In the genomic region with DNA sequence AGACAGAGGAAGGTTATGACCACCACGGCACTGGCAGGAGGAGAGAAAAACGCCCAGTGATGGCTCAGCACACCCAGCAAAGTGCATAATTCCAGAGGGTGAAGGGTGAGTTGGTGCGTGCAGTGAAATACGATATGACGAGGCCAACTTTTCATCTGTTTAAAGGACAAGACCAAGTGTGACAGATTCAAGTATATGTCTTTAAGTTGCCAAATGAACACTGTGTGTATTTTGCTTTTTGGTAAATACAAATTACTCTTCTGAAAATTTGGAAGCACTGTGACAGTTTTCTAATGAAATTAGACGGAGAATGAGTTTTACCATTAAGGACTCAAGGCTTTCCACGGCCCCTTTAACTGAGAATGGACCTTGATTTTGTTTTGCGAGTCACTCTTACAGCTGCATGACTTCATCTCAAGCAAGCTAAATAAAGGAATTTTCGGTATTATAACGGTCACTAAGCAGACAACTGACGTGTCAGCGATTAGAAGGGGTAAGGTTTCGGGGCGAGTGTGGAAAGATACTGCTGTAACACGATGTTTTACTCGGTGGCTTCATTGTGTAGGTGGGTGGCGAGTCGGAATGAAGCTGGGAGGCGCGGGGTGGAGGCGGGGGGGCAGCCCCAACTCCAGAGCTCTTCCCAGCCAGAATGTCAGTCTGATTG, we compare ENCODE assay signal across 14 cellular contexts. TPM values are rescaled to one million over a fixed set of nuclear protein-coding genes. Genes with fewer than 3 reads are reported as not detected.
A peak's percentile ranks its signal among the peaks of the same experiment; 100 is the strongest.
DNase-seq lines count a peak whose midpoint lies in the region; ATAC-seq and TF ChIP-seq lines count a peak whose summit lies in the region.
"Had no signal": no experiment of that assay in that cellular context is flagged by ENCODE, and none has a peak within 500 bp of the region (broad histone marks: within the 10 kb centered on the region; RNA-seq: fewer than 3 reads in every experiment).

No MANE protein-coding gene starts in this region.

- no peaks in the 10 kb centered on the region for H3K9me3 Mint-ChIP-seq in nephron
- H3K9me3 Mint-ChIP-seq in activated T-cell treated with anti-CD3 and anti-CD28 coated beads, Interleukin-2, amount 50 U/mL, for 72 hours, result no peaks in the 10 kb centered on the region
- H3K9me3 Mint-ChIP-seq: endodermal cell had no signal

- peaks cover 6 to 8% of the 10 kb centered on the region in 2 donors for H3K4me1 ChIP-seq in aorta (ENCODE audit: control insufficient read depth in 1 of 2, insufficient read depth in 2 of 2, low read length in 2 of 2)

- no peaks in the 10 kb centered on the region for H3K36me3 ChIP-seq in aorta (ENCODE audit: control insufficient read depth in 1 of 2, insufficient read depth in 2 of 2, low read length in 1 of 2)

- DNase-seq in Right ventricle myocardium inferior (ENCODE audit: missing footprints), result no peak
- no peak for DNase-seq in left ventricle myocardium superior
- DNase-seq in fibroblast of mammary gland (ENCODE audit: low read depth), result peak; percentile 79
- peak in 1 of 2 donors; percentile 42 for DNase-seq in aorta
- DNase-seq in A172 (ENCODE audit: low spot score), result no peak
- DNase-seq in activated T-cell treated with anti-CD3 and anti-CD28 coated beads, Interleukin-2, amount 50 U/mL, for 72 hours, result no peak
- DNase-seq in activated T-cell treated with anti-CD3 and anti-CD28 coated beads, Interleukin-2, amount 50 U/mL, for 48 hours, result no peak
- DNase-seq: 8988T; activated CD4-positive, CD25-positive, alpha-beta regulatory T cell; activated effector memory CD4-positive, alpha-beta T cell treated with Interleukin-2 at 50 U/mL for 16 hours; endodermal cell; NCI-H2171 had no signal

- H3K4me3 ChIP-seq in fibroblast of mammary gland (ENCODE audit: control insufficient read depth, low read depth, low read length), result peak overlapping the region; percentile 25
- H3K4me3 ChIP-seq in aorta (ENCODE audit: low read length in 2 of 2), result peak overlapping the region in 1 of 2 donors; percentile 50

- no peaks in the 10 kb centered on the region for H3K27me3 Mint-ChIP-seq in nephron (ENCODE audit: low read depth)
- H3K27me3 Mint-ChIP-seq in activated T-cell treated with anti-CD3 and anti-CD28 coated beads, Interleukin-2, amount 50 U/mL, for 72 hours (ENCODE audit: low read depth), result peaks cover 51% of the 10 kb centered on the region

- H3K27me3 ChIP-seq in aorta (ENCODE audit: control insufficient read depth in 1 of 2, insufficient read depth in 2 of 2, low read length in 1 of 2), result no peaks in the 10 kb centered on the region

- peaks cover 56% of the 10 kb centered on the region for H3K36me3 Mint-ChIP-seq in nephron (ENCODE audit: low read depth)
- H3K36me3 Mint-ChIP-seq in activated T-cell treated with anti-CD3 and anti-CD28 coated beads, Interleukin-2, amount 50 U/mL, for 72 hours (ENCODE audit: insufficient read depth in 2 of 2), result peaks cover 0 to 3% of the 10 kb centered on the region in 2 donors

- no peaks in the 10 kb centered on the region for H3K9me3 ChIP-seq in aorta (ENCODE audit: control insufficient read depth, low read length)

- TF ChIP-seq CTCF in fibroblast of mammary gland (conservative IDR thresholded peaks at IDR 0.05; ENCODE audit: control insufficient read depth, insufficient read depth, low read depth, low read length) (no peak), nephron (IDR thresholded peaks at IDR 0.05; ENCODE audit: unreplicated experiment in 3 of 3) (no peak)

- H3K4me3 Mint-ChIP-seq in nephron, result peak overlapping the region; percentile 3 to 45 (median 5)
- H3K4me3 Mint-ChIP-seq in activated T-cell treated with anti-CD3 and anti-CD28 coated beads, Interleukin-2, amount 50 U/mL, for 72 hours, result no peak overlapping the region
- H3K4me3 Mint-ChIP-seq: endodermal cell had no signal

- WGBS in aorta, 2 donors, result 4 to 19% methylated on average over 21 of the region's 21 CpGs

- intact Hi-C loops in Right ventricle myocardium inferior (cut with DNase I) (no loop called here), left ventricle myocardium superior (cut with micrococcal nuclease) (no loop called here), aorta (cut with DNase I) (loop anchor here in 1 of 2 donors (5.0 kb wide), 1 partner anchor 82 kb away; no protein-coding TSS in a partner anchor)

- peak overlapping the region; percentile 92 to 97 for H3K27ac ChIP-seq in aorta (ENCODE audit: low read depth in 1 of 2, low read length in 2 of 2)

- ATAC-seq in Right ventricle myocardium inferior (peak; percentile 20), left ventricle myocardium superior (no peak), aorta (ENCODE audit: low FRiP score) (peak; percentile 50)
- no peak for ATAC-seq in activated T-cell treated with anti-CD3 and anti-CD28 coated beads, Interleukin-2, amount 50 U/mL, for 72 hours (replicated peaks in 1 of 2)
- ATAC-seq: HepG2 had no signal

- H3K4me1 Mint-ChIP-seq in nephron, result peaks cover 71% of the 10 kb centered on the region
- H3K4me1 Mint-ChIP-seq in activated T-cell treated with anti-CD3 and anti-CD28 coated beads, Interleukin-2, amount 50 U/mL, for 72 hours (ENCODE audit: low read depth), result no peaks in the 10 kb centered on the region

- H3K27ac Mint-ChIP-seq in nephron, result peak overlapping the region; percentile 62 to 76 (median 63)
- no peak overlapping the region for H3K27ac Mint-ChIP-seq in activated T-cell treated with anti-CD3 and anti-CD28 coated beads, Interleukin-2, amount 50 U/mL, for 72 hours

RNA-seq across cellular contexts. Expression of gene COL4A2, which starts 22.8 kb away (rescaled TPM):
- total RNA-seq in Right ventricle myocardium inferior (126 TPM), left ventricle myocardium superior (126 TPM), aorta (1,000 to 10,000 TPM in 1 of 2 donors, 100 to 1,000 TPM in 1; 693 to 1,110 TPM)
- 100 to 1,000 TPM; 117 to 670 TPM for polyA plus RNA-seq in aorta
- 177 and 218 TPM in 2 replicates for total RNA-seq in A172 (2014; rRNA removed; shearing (Covaris generic))
- not detected for total RNA-seq in activated T-cell treated with anti-CD3 and anti-CD28 coated beads, Interleukin-2, amount 50 U/mL, for 72 hours

RNA-seq across cellular contexts. Expression of gene COL4A1, which starts 23.0 kb away (rescaled TPM):
- 128 TPM for total RNA-seq in Right ventricle myocardium inferior
- total RNA-seq in left ventricle myocardium superior, result 119 TPM
- total RNA-seq in aorta, result 100 to 1,000 TPM; 564 to 910 TPM
- 100 to 1,000 TPM in 1 of 2 donors, 10 to 100 TPM in 1; 73.3 to 379 TPM for polyA plus RNA-seq in aorta
- 197 and 221 TPM in 2 replicates for total RNA-seq in A172 (2014; rRNA removed; shearing (Covaris generic))
- total RNA-seq in activated T-cell treated with anti-CD3 and anti-CD28 coated beads, Interleukin-2, amount 50 U/mL, for 72 hours, result under 1 TPM in 1 of 2 donors, not detected in 1; 0.19 TPM
- total RNA-seq: HepG2 had no signal
- polyA plus RNA-seq: HepG2 had no signal

Comparison
In these comparisons a context has a peak if more than half of its experiments do, and no peak if none do; other contexts are left out.
1. ATAC-seq: peak in Right ventricle myocardium inferior (single experiment) and aorta (single experiment); none in left ventricle myocardium superior (single experiment) and activated T-cell treated with anti-CD3 and anti-CD28 coated beads, Interleukin-2, amount 50 U/mL, for 72 hours (0 of 2).
2. H3K4me3 Mint-ChIP-seq: peak in nephron (3 of 3); none in activated T-cell treated with anti-CD3 and anti-CD28 coated beads, Interleukin-2, amount 50 U/mL, for 72 hours (0 of 2).
3. RNA of gene COL4A2, which starts 22.8 kb away (total RNA-seq): 693 to 1,110 TPM in aorta, 177 to 218 TPM in A172, 126 TPM in Right ventricle myocardium inferior (single experiment) and 126 TPM in left ventricle myocardium superior (single experiment); not detected in activated T-cell treated with anti-CD3 and anti-CD28 coated beads, Interleukin-2, amount 50 U/mL, for 72 hours; every median in the first group is over 100 times any median in the second.
4. RNA of gene COL4A1, which starts 23.0 kb away (total RNA-seq): 564 to 910 TPM in aorta, 197 to 221 TPM in A172, 128 TPM in Right ventricle myocardium inferior (single experiment) and 119 TPM in left ventricle myocardium superior (single experiment); 0.19 TPM in activated T-cell treated with anti-CD3 and anti-CD28 coated beads, Interleukin-2, amount 50 U/mL, for 72 hours; every median in the first group is over 100 times any median in the second.